ENCODE assay signal across 21 cellular contexts in genomic region chr17:50502643-50502990, GRCh38. TPM values are rescaled to one million over a fixed set of nuclear protein-coding genes. Genes with fewer than 3 reads are reported as not detected.
DNase-seq lines count a peak whose midpoint lies in the region; ATAC-seq, FAIRE-seq and TF ChIP-seq lines count a peak whose summit lies in the region.
"Had no signal": no experiment of that assay in that cellular context is flagged by ENCODE, and none has a peak within 500 bp of the region (broad histone marks: within the 10 kb centered on the region; RNA-seq: fewer than 3 reads in every experiment).

No MANE protein-coding gene starts in this region.

- no peak overlapping the region for H2BK20ac ChIP-seq in H1 (ENCODE audit: low read length)

- FAIRE-seq in H1 (lab: Jason Lieb, UNC): no peak
- FAIRE-seq: G401.6, HTR-8/SVneo had no signal

- TF ChIP-seq RAD21 in H1 (IDR thresholded peaks at IDR 0.05 in 1 of 2, conservative IDR thresholded peaks at IDR 0.05 in 1 of 2; ENCODE audit: low read depth in 2 of 2, low read length in 2 of 2): no peak

- peak in 1 of 2 donors; percentile 19 for ATAC-seq in natural killer cell treated with Interleukin-12 subunit alpha and Interleukin-12 subunit beta and Interleukin-15 and Interleukin-18, amount 100 ng/mL, for 72 hours
- ATAC-seq in natural killer cell (no peak), HG02623 (IDR thresholded peaks at IDR 0.05; ENCODE audit: unreplicated experiment) (no peak)

- H3K4me1 ChIP-seq in H1 (replicated peaks in 1 of 4; ENCODE audit: control insufficient read depth in 3 of 4, insufficient read depth in 4 of 4, low read length in 3 of 4) (peaks cover 5 to 9% (median 7%) of the 10 kb centered on the region in 4 experiments; a peak in 6 of 7 replicates), transverse colon (peaks cover 0 to 21% (median 5%) of the 10 kb centered on the region in 4 donors)

- no peaks in the 10 kb centered on the region for H3K79me2 ChIP-seq in H1 (ENCODE audit: control insufficient read depth in 1 of 2, insufficient read depth in 2 of 2, low read length in 2 of 2)

- no peak overlapping the region for H4K5ac ChIP-seq in H1 (ENCODE audit: insufficient read length, low read depth, low read length)

- H3K4ac ChIP-seq in H1 (replicated peaks; ENCODE audit: insufficient read length, low read depth, low read length): no peak overlapping the region

- no peaks in the 10 kb centered on the region for H3K23me2 ChIP-seq in H1 (ENCODE audit: low read depth, low read length)

- H3K9ac ChIP-seq in H1 (replicated peaks in 1 of 4; ENCODE audit: extremely low read depth in 1 of 4, low read depth in 3 of 4, low read length in 3 of 4): 0 out of 7 replicates have a peak overlapping the region, but pooled peaks of 1 of the 4 experiments have one; percentile 3

- H2BK12ac ChIP-seq in H1 (ENCODE audit: low read depth, low read length): peak overlapping the region; percentile 39; the same call in 1 of the 2 replicates

- H3K27ac Mint-ChIP-seq in natural killer cell treated with Interleukin-12 subunit alpha and Interleukin-12 subunit beta and Interleukin-15 and Interleukin-18, amount 100 ng/mL, for 72 hours: no peak overlapping the region
- no peak overlapping the region for H3K27ac Mint-ChIP-seq in natural killer cell

- TF ChIP-seq CTCF in natural killer cell (IDR thresholded peaks at IDR 0.05) (no peak), H1 (IDR thresholded peaks at IDR 0.05; ENCODE audit: control extremely low read depth in 1 of 3, insufficient read depth in 1 of 3, low read depth in 1 of 3, low read length in 3 of 3) (no peak), transverse colon (IDR thresholded peaks at IDR 0.05) (no peak)

- no peak overlapping the region for H3K56ac ChIP-seq in H1 (replicated peaks; ENCODE audit: insufficient read length, low read depth, low read length)

- H3K27ac ChIP-seq in H1 (ENCODE audit: low read depth, low read length) (no peak overlapping the region), transverse colon (peak overlapping the region in 3 of 4 donors; percentile 29 to 46 (median 40))
- H3K27ac ChIP-seq: HL-60 had no signal

- no peak overlapping the region for H3K23ac ChIP-seq in H1 (ENCODE audit: insufficient read length)

- 91% methylated on average over 6 of the region's 6 CpGs; no CpG with 5 or more reads in 1 of the 2 experiments for WGBS in H1 (ENCODE audit: extremely low coverage in 1 of 2, insufficient coverage in 1 of 2, insufficient read length in 1 of 2, insufficient replicate concordance in 2 of 2, low coverage in 1 of 2, low lambda C conversion rate in 2 of 2, missing lambda C conversion rate in 1 of 2), 2 experiments
- 77% methylated on average over 6 of the region's 6 CpGs; no CpG with 5 or more reads in 1 of the 2 donors for WGBS in transverse colon (ENCODE audit: low coverage in 1 of 2), 2 donors

- DNase-seq in natural killer cell treated with Interleukin-12 subunit alpha and Interleukin-12 subunit beta and Interleukin-15 and Interleukin-18, amount 100 ng/mL, for 72 hours (ENCODE audit: low spot score): peak; percentile 22
- DNase-seq in natural killer cell (no peak), H1 (ENCODE audit: low read depth in 1 of 2, low spot score in 2 of 2) (no peak), transverse colon (no peak), NCI-H2107 (lab: John Stamatoyannopoulos, UW) (no peak)
- DNase-seq: Calu3; CD4-positive, alpha-beta memory T cell; DMS79 treated with DMSO at 0.1 percent for 48 hours; HCEC 1CT; NCI-H1105 treated with DMSO at 0.1 percent for 48 hours; NCI-H187; NCI-H69; SHP77 treated with DMSO at 0.1 percent for 48 hours had no signal

- no peak overlapping the region for H3K18ac ChIP-seq in H1 (ENCODE audit: extremely low read depth, low read length)

- TF ChIP-seq EP300 in H1 (IDR thresholded peaks at IDR 0.05; ENCODE audit: borderline replicate concordance in 1 of 2, low read depth in 2 of 2, low read length in 2 of 2): no peak
- no peak for TF ChIP-seq EP300 in transverse colon (IDR thresholded peaks at IDR 0.05; ENCODE audit: low read depth)

- H3K27me3 ChIP-seq in H1 (replicated peaks in 1 of 4; ENCODE audit: control insufficient read depth in 3 of 4, extremely low read depth in 1 of 4, insufficient read depth in 3 of 4, low read length in 3 of 4) (no peaks in the 10 kb centered on the region), transverse colon (no peaks in the 10 kb centered on the region)

- no peaks in the 10 kb centered on the region for H3K27me3 Mint-ChIP-seq in natural killer cell treated with Interleukin-12 subunit alpha and Interleukin-12 subunit beta and Interleukin-15 and Interleukin-18, amount 100 ng/mL, for 72 hours
- H3K27me3 Mint-ChIP-seq in natural killer cell (ENCODE audit: low read depth in 2 of 2): peaks cover 0 to 15% of the 10 kb centered on the region in 2 donors
- H3K27me3 Mint-ChIP-seq: CD4-positive, alpha-beta memory T cell had no signal

- H3K9me3 ChIP-seq in H1 (ENCODE audit: insufficient read depth in 2 of 2, low read depth in 1 of 2, low read length in 1 of 2): no peaks in the 10 kb centered on the region
- no peaks in the 10 kb centered on the region for H3K9me3 ChIP-seq in transverse colon

- no peak overlapping the region for H3K14ac ChIP-seq in H1 (ENCODE audit: insufficient read length)

- no peaks in the 10 kb centered on the region for H3K79me1 ChIP-seq in H1 (ENCODE audit: low read depth, low read length)

- H3K36me3 ChIP-seq in H1 (ENCODE audit: control insufficient read depth in 2 of 4, insufficient read depth in 4 of 4, low read length in 3 of 4): no peaks in the 10 kb centered on the region
- no peaks in the 10 kb centered on the region for H3K36me3 ChIP-seq in transverse colon

- H3K4me3 ChIP-seq in H1 (ENCODE audit: extremely low read depth in 1 of 4, insufficient read depth in 2 of 4, low read depth in 3 of 4, low read length in 4 of 4): no peak overlapping the region
- no peak overlapping the region for H3K4me3 ChIP-seq in transverse colon

- no peak overlapping the region; a peak in 1 of 4 replicates for H3K4me2 ChIP-seq in H1 (ENCODE audit: insufficient read depth in 1 of 2, low read depth in 2 of 2, low read length in 2 of 2)

- no peak overlapping the region for H2AK5ac ChIP-seq in H1 (ENCODE audit: low read depth, low read length)

- no peak overlapping the region for H4K8ac ChIP-seq in H1 (ENCODE audit: extremely low read depth, insufficient read depth, low read length)

- CTCF ChIA-PET in H1 (lab: Charles Lee; ENCODE audit: partially characterized antibody): interaction anchor here (0.6 to 8.3 kb wide), 19 partner anchors 9 to 302 kb away, joined by 3 to 116 read pairs (median 7); partner anchors contain the start of genes CHAD, EPN3 and LRRC59

- H2AFZ ChIP-seq in H1 (ENCODE audit: low read length): no peak overlapping the region

- intact Hi-C loops in natural killer cell (cut with micrococcal nuclease): no loop called here
- intact Hi-C loops in transverse colon (cut with DNase I; ENCODE audit: low total_unique reads): no loop called here

- no peak overlapping the region for H3K4me3 Mint-ChIP-seq in natural killer cell treated with Interleukin-12 subunit alpha and Interleukin-12 subunit beta and Interleukin-15 and Interleukin-18, amount 100 ng/mL, for 72 hours
- no peak overlapping the region for H3K4me3 Mint-ChIP-seq in natural killer cell
- H3K4me3 Mint-ChIP-seq: CD4-positive, alpha-beta memory T cell had no signal

- POLR2A ChIA-PET in H1 (lab: Charles Lee; ENCODE audit: partially characterized antibody): interaction anchor here (1.9 kb wide), 1 partner anchor 18 kb away, joined by 6 read pairs; no protein-coding TSS in a partner anchor

- no peaks in the 10 kb centered on the region for H4K20me1 ChIP-seq in H1 (replicated peaks in 1 of 2; ENCODE audit: control insufficient read depth in 1 of 2, insufficient read depth in 2 of 2, low read length in 2 of 2)

- no peak overlapping the region for H2BK15ac ChIP-seq in H1 (ENCODE audit: low read length)

- peaks cover 6 to 13% of the 10 kb centered on the region in 2 donors for H3K4me1 Mint-ChIP-seq in natural killer cell treated with Interleukin-12 subunit alpha and Interleukin-12 subunit beta and Interleukin-15 and Interleukin-18, amount 100 ng/mL, for 72 hours (ENCODE audit: low read depth in 2 of 2)
- H3K4me1 Mint-ChIP-seq in natural killer cell: peaks cover 2 to 4% of the 10 kb centered on the region in 2 donors

- TF ChIP-seq POLR2A in H1 (IDR thresholded peaks at IDR 0.05; ENCODE audit: control extremely low read depth in 1 of 2, low read depth in 2 of 2, low read length in 2 of 2): no peak
- TF ChIP-seq POLR2A in transverse colon (IDR thresholded peaks at IDR 0.05): no peak

- H3K36me3 Mint-ChIP-seq in natural killer cell treated with Interleukin-12 subunit alpha and Interleukin-12 subunit beta and Interleukin-15 and Interleukin-18, amount 100 ng/mL, for 72 hours: no peaks in the 10 kb centered on the region
- H3K36me3 Mint-ChIP-seq in natural killer cell: no peaks in the 10 kb centered on the region
- H3K36me3 Mint-ChIP-seq: CD4-positive, alpha-beta memory T cell had no signal

- in situ Hi-C loops in transverse colon (cut with MboI; ENCODE audit: low pct_ligation_motif_present in 1 of 4, low pct_unique_long_range_greater_than_20kb in 1 of 4, low sequenced_read_pairs in 3 of 4): no loop called here

- H2BK120ac ChIP-seq in H1 (replicated peaks; ENCODE audit: low read depth, low read length): no peak overlapping the region

- H3K9me3 Mint-ChIP-seq in natural killer cell treated with Interleukin-12 subunit alpha and Interleukin-12 subunit beta and Interleukin-15 and Interleukin-18, amount 100 ng/mL, for 72 hours: no peaks in the 10 kb centered on the region
- H3K9me3 Mint-ChIP-seq in natural killer cell: no peaks in the 10 kb centered on the region

- no peak overlapping the region for H2BK5ac ChIP-seq in H1 (ENCODE audit: low read depth, low read length)

- no peak overlapping the region for H4K91ac ChIP-seq in H1 (replicated peaks; ENCODE audit: insufficient read length, low read length)

RNA-seq across cellular contexts. Expression of gene MYCBPAP, which starts 5.6 kb away (rescaled TPM):
- 1 to 10 TPM; 1.1 to 2.8 TPM for total RNA-seq in natural killer cell treated with Interleukin-12 subunit alpha and Interleukin-12 subunit beta and Interleukin-15 and Interleukin-18, amount 100 ng/mL, for 72 hours
- total RNA-seq in natural killer cell (1 to 10 TPM in 1 of 3 donors, under 1 TPM in 2; 0.26 to 4.9 (median 0.70) TPM), transverse colon (1 to 10 TPM in 2 of 4 donors, under 1 TPM in 1, not detected in 1; 0.64 to 3.7 (median 2.7) TPM)
- 1.7 and 3.3 TPM in 2 replicates for total RNA-seq in H1 (2021; fragmentation: NEBNext Ultra II Directional; extraction: Animal tissue kit (Norgen Biotek cat#: 25700))
- 0.89 and 1.2 TPM in 2 replicates for polyA plus RNA-seq in H1 (2011; rRNA removed)
- 2.8 TPM for polyA plus RNA-seq in H1 (2011; cell fraction: cytosol; rRNA removed)
- 9.0 TPM for polyA plus RNA-seq in H1 (2011; cell fraction: nucleus; rRNA removed)
- 0.88 to 2.6 TPM (median 2.1 TPM) in 4 replicates for polyA plus RNA-seq in H1 (2012, experiment 1 of 2)
- polyA plus RNA-seq in H1 (2012, experiment 2 of 2): 1.0 TPM
- polyA plus RNA-seq in H1 (2013, experiment 1 of 2): 0.85 TPM
- 0.68 TPM for polyA plus RNA-seq in H1 (2013, experiment 2 of 2)
- polyA minus RNA-seq in H1 (2011; rRNA and poly(A)+ RNA removed): 2.2 and 2.6 TPM in 2 replicates
- polyA minus RNA-seq in H1 (2011; cell fraction: cytosol; rRNA and poly(A)+ RNA removed): 2.4 TPM
- polyA minus RNA-seq in H1 (2011; cell fraction: nucleus; rRNA and poly(A)+ RNA removed): 6.1 TPM
- total RNA-seq: A172, RPMI7951 had no signal

RNA-seq across cellular contexts. Expression of gene RSAD1, which starts 24.0 kb away (rescaled TPM):
- total RNA-seq in natural killer cell treated with Interleukin-12 subunit alpha and Interleukin-12 subunit beta and Interleukin-15 and Interleukin-18, amount 100 ng/mL, for 72 hours: 10 to 100 TPM; 34.3 to 54.2 TPM
- 10 to 100 TPM; 49.0 to 71.3 (median 56.5) TPM for total RNA-seq in natural killer cell
- total RNA-seq in H1 (2021; fragmentation: NEBNext Ultra II Directional; extraction: Animal tissue kit (Norgen Biotek cat#: 25700)): 31.3 and 33.5 TPM in 2 replicates
- polyA plus RNA-seq in H1 (2011; rRNA removed): 17.9 and 21.9 TPM in 2 replicates
- 27.8 TPM for polyA plus RNA-seq in H1 (2011; cell fraction: cytosol; rRNA removed)
- 69.5 TPM for polyA plus RNA-seq in H1 (2011; cell fraction: nucleus; rRNA removed)
- 19.7 to 31.1 TPM (median 26.9 TPM) in 4 replicates for polyA plus RNA-seq in H1 (2012, experiment 1 of 2)
- polyA plus RNA-seq in H1 (2012, experiment 2 of 2): 14.4 TPM
- 16.6 TPM for polyA plus RNA-seq in H1 (2013, experiment 1 of 2)
- polyA plus RNA-seq in H1 (2013, experiment 2 of 2): 14.4 TPM
- 18.8 and 19.6 TPM in 2 replicates for polyA minus RNA-seq in H1 (2011; rRNA and poly(A)+ RNA removed)
- polyA minus RNA-seq in H1 (2011; cell fraction: cytosol; rRNA and poly(A)+ RNA removed): 22.9 TPM
- 41.0 TPM for polyA minus RNA-seq in H1 (2011; cell fraction: nucleus; rRNA and poly(A)+ RNA removed)
- total RNA-seq in transverse colon: 10 to 100 TPM; 19.1 to 35.6 (median 28.2) TPM

RNA-seq across cellular contexts. Expression of gene EPN3, which starts 29.9 kb away (rescaled TPM):
- not detected for total RNA-seq in natural killer cell treated with Interleukin-12 subunit alpha and Interleukin-12 subunit beta and Interleukin-15 and Interleukin-18, amount 100 ng/mL, for 72 hours
- not detected for total RNA-seq in natural killer cell
- total RNA-seq in H1 (2021; fragmentation: NEBNext Ultra II Directional; extraction: Animal tissue kit (Norgen Biotek cat#: 25700)): 5.8 and 7.9 TPM in 2 replicates
- 6.7 and 8.1 TPM in 2 replicates for polyA plus RNA-seq in H1 (2011; rRNA removed)
- 4.7 TPM for polyA plus RNA-seq in H1 (2011; cell fraction: cytosol; rRNA removed)
- 9.8 TPM for polyA plus RNA-seq in H1 (2011; cell fraction: nucleus; rRNA removed)
- polyA plus RNA-seq in H1 (2012, experiment 1 of 2): 4.6 to 8.1 TPM (median 4.8 TPM) in 4 replicates
- 18.3 TPM for polyA plus RNA-seq in H1 (2012, experiment 2 of 2)
- polyA plus RNA-seq in H1 (2013, experiment 1 of 2): 4.9 TPM
- polyA plus RNA-seq in H1 (2013, experiment 2 of 2): 5.5 TPM
- 3.8 and 4.1 TPM in 2 replicates for polyA minus RNA-seq in H1 (2011; rRNA and poly(A)+ RNA removed)
- 5.2 TPM for polyA minus RNA-seq in H1 (2011; cell fraction: cytosol; rRNA and poly(A)+ RNA removed)
- polyA minus RNA-seq in H1 (2011; cell fraction: nucleus; rRNA and poly(A)+ RNA removed): 11.3 TPM
- 10 to 100 TPM; 19.2 to 95.7 (median 57.4) TPM for total RNA-seq in transverse colon
- total RNA-seq: A172; CD4-positive, alpha-beta memory T cell; RPMI7951 had no signal
- polyA plus RNA-seq: BJ; CD4-positive, alpha-beta memory T cell had no signal

RNA-seq across cellular contexts. Expression of gene CHAD, which starts 33.9 kb away (rescaled TPM):
- not detected for total RNA-seq in natural killer cell treated with Interleukin-12 subunit alpha and Interleukin-12 subunit beta and Interleukin-15 and Interleukin-18, amount 100 ng/mL, for 72 hours
- total RNA-seq in natural killer cell: under 1 TPM in 1 of 3 donors, not detected in 2; 0.60 TPM
- total RNA-seq in H1 (2021; fragmentation: NEBNext Ultra II Directional; extraction: Animal tissue kit (Norgen Biotek cat#: 25700)): 0.17 TPM in 1 of 2 replicates, not detected in the other
- 0.03 and 0.06 TPM in 2 replicates for polyA plus RNA-seq in H1 (2011; rRNA removed)
- not detected for polyA plus RNA-seq in H1 (2011; cell fraction: cytosol; rRNA removed)
- not detected for polyA plus RNA-seq in H1 (2011; cell fraction: nucleus; rRNA removed)
- 0.56 to 0.72 TPM (median 0.66 TPM) in 4 replicates for polyA plus RNA-seq in H1 (2012, experiment 1 of 2)
- polyA plus RNA-seq in H1 (2012, experiment 2 of 2): 0.12 TPM
- polyA plus RNA-seq in H1 (2013, experiment 1 of 2): 0.28 TPM
- polyA plus RNA-seq in H1 (2013, experiment 2 of 2): 0.44 TPM
- polyA minus RNA-seq in H1 (2011; rRNA and poly(A)+ RNA removed): not detected in 2 replicates
- polyA minus RNA-seq in H1 (2011; cell fraction: cytosol; rRNA and poly(A)+ RNA removed): not detected
- polyA minus RNA-seq in H1 (2011; cell fraction: nucleus; rRNA and poly(A)+ RNA removed): not detected
- total RNA-seq in transverse colon: 10 to 100 TPM in 3 of 4 donors, 1 to 10 TPM in 1; 9.6 to 59.8 (median 19.7) TPM
- total RNA-seq: A172; Calu3; CD4-positive, alpha-beta memory T cell; OCI-LY7; RPMI7951 had no signal
- polyA plus RNA-seq: BJ had no signal

RNA-seq across cellular contexts. Expression of gene SPATA20, which starts 44.4 kb away (rescaled TPM):
- 10 to 100 TPM; 15.3 to 25.6 TPM for total RNA-seq in natural killer cell treated with Interleukin-12 subunit alpha and Interleukin-12 subunit beta and Interleukin-15 and Interleukin-18, amount 100 ng/mL, for 72 hours
- 10 to 100 TPM; 30.7 to 45.5 (median 32.5) TPM for total RNA-seq in natural killer cell
- total RNA-seq in H1 (2021; fragmentation: NEBNext Ultra II Directional; extraction: Animal tissue kit (Norgen Biotek cat#: 25700)): 16.2 and 16.7 TPM in 2 replicates
- polyA plus RNA-seq in H1 (2011; rRNA removed): 17.5 and 23.2 TPM in 2 replicates
- 18.3 TPM for polyA plus RNA-seq in H1 (2011; cell fraction: cytosol; rRNA removed)
- 124 TPM for polyA plus RNA-seq in H1 (2011; cell fraction: nucleus; rRNA removed)
- polyA plus RNA-seq in H1 (2012, experiment 1 of 2): 10.5 to 22.8 TPM (median 22.0 TPM) in 4 replicates
- polyA plus RNA-seq in H1 (2012, experiment 2 of 2): 15.5 TPM
- polyA plus RNA-seq in H1 (2013, experiment 1 of 2): 16.1 TPM
- 14.2 TPM for polyA plus RNA-seq in H1 (2013, experiment 2 of 2)
- 9.0 and 10.5 TPM in 2 replicates for polyA minus RNA-seq in H1 (2011; rRNA and poly(A)+ RNA removed)
- 10.6 TPM for polyA minus RNA-seq in H1 (2011; cell fraction: cytosol; rRNA and poly(A)+ RNA removed)
- polyA minus RNA-seq in H1 (2011; cell fraction: nucleus; rRNA and poly(A)+ RNA removed): 32.9 TPM
- 100 to 1,000 TPM; 116 to 437 (median 228) TPM for total RNA-seq in transverse colon
